18 cellular contexts compared by ENCODE assay signal in genomic region chr18:27075828-27076227, GRCh38.
DNase-seq lines count a peak whose midpoint lies in the region; ATAC-seq and TF ChIP-seq lines count a peak whose summit lies in the region.
"Had no signal": no experiment of that assay in that cellular context is flagged by ENCODE, and none has a peak within 500 bp of the region (broad histone marks: within the 10 kb centered on the region; RNA-seq: fewer than 3 reads in every experiment).

No MANE protein-coding gene starts in this region.

- no peak overlapping the region for H3K4me3 ChIP-seq in trophoblast cell (ENCODE audit: low read depth, low read length)
- H3K4me3 ChIP-seq: A549, PC-9, SK-N-MC had no signal

- no peak overlapping the region for H4K5ac ChIP-seq in H9 (ENCODE audit: insufficient read length, low read depth, low read length)

- H3K56ac ChIP-seq in H9 (ENCODE audit: insufficient read length, low read depth, low read length): no peak overlapping the region

- no peak overlapping the region for H2AFZ ChIP-seq in H9 (ENCODE audit: low read length)
- H2AFZ ChIP-seq in trophoblast cell (ENCODE audit: insufficient read depth, low read length, poor library complexity): no peak overlapping the region
- H2AFZ ChIP-seq: PC-9 had no signal

- H3K27me3 Mint-ChIP-seq in H9 (ENCODE audit: low read depth) (no peaks in the 10 kb centered on the region), T-helper 17 cell (no peaks in the 10 kb centered on the region)
- H3K27me3 Mint-ChIP-seq: IgD-negative memory B cell had no signal

- H4K12ac ChIP-seq in trophoblast cell (ENCODE audit: low read depth, low read length): no peak overlapping the region

- H2BK15ac ChIP-seq in H9 (ENCODE audit: low read depth, low read length): no peak overlapping the region

- no peak overlapping the region for H2BK20ac ChIP-seq in H9 (ENCODE audit: low read depth, low read length, poor library complexity, severe bottlenecking)

- H4K91ac ChIP-seq in H9 (ENCODE audit: insufficient read length, low read depth, low read length) (no peak overlapping the region), trophoblast cell (ENCODE audit: low read depth, low read length) (no peak overlapping the region)

- no peak overlapping the region for H3K4ac ChIP-seq in H9 (ENCODE audit: low read depth, low read length)
- no peak overlapping the region for H3K4ac ChIP-seq in trophoblast cell (ENCODE audit: low read depth, low read length)

- H3K23ac ChIP-seq in H9 (ENCODE audit: insufficient read length, low read depth, low read length) (no peak overlapping the region), trophoblast cell (ENCODE audit: low read length) (no peak overlapping the region)

- no peaks in the 10 kb centered on the region for H4K20me1 ChIP-seq in H9 (ENCODE audit: control insufficient read depth, insufficient read depth, insufficient read length)

- H2BK5ac ChIP-seq in H9 (ENCODE audit: insufficient read length, low read length): no peak overlapping the region
- no peak overlapping the region for H2BK5ac ChIP-seq in trophoblast cell (ENCODE audit: low read depth, low read length, poor library complexity)

- H3K4me1 Mint-ChIP-seq in H9 (peaks cover 0 to 2% of the 10 kb centered on the region in 2 experiments; a peak in 1 of 4 replicates), T-helper 17 cell (no peaks in the 10 kb centered on the region)

- H3K27me3 ChIP-seq in H9 (ENCODE audit: insufficient read depth, low read length) (no peaks in the 10 kb centered on the region), trophoblast cell (ENCODE audit: insufficient read depth, low read length) (no peaks in the 10 kb centered on the region)

- DNase-seq in NCI-H345 (lab: John Stamatoyannopoulos, UW) (peak; percentile 35), NCI-H345 treated with DMSO at 0.1 percent for 48 hours (lab: John Stamatoyannopoulos, UW; ENCODE audit: unreplicated experiment) (no peak), NCI-H1417 treated with DMSO at 0.1 percent for 48 hours (lab: John Stamatoyannopoulos, UW) (peak; percentile 71), NCI-H510A treated with DMSO at 0.1 percent for 48 hours (lab: John Stamatoyannopoulos, UW) (peak; percentile 35), left kidney (ENCODE audit: low read depth, low spot score) (peak; percentile 87), H9 (no peak), trophoblast cell (no peak), T-helper 17 cell (no peak)
- DNase-seq: Caco-2, DMS79 treated with DMSO at 0.1 percent for 48 hours, NCI-H524 treated with DMSO at 0.1 percent for 48 hours, PC-9 had no signal

- H3K23me2 ChIP-seq in H9 (ENCODE audit: insufficient read length, low read depth, low read length, poor library complexity, severe bottlenecking): no peaks in the 10 kb centered on the region

- H3K79me2 ChIP-seq in H9 (ENCODE audit: insufficient read depth, low read length) (no peaks in the 10 kb centered on the region), trophoblast cell (ENCODE audit: control insufficient read depth, insufficient read depth, low read length, poor library complexity) (no peaks in the 10 kb centered on the region)

- H3K14ac ChIP-seq in H9 (ENCODE audit: insufficient read depth, low read length) (no peak overlapping the region), trophoblast cell (ENCODE audit: low read length) (no peak overlapping the region)

- no peak overlapping the region for H3K27ac Mint-ChIP-seq in H9
- no peak overlapping the region for H3K27ac Mint-ChIP-seq in T-helper 17 cell
- H3K27ac Mint-ChIP-seq: IgD-negative memory B cell; T-helper 1 cell treated with Interleukin-12 subunit alpha and Interleukin-12 subunit beta and Interleukin-4 antibody, amounts not matched to agents 30 μg/mL and 1 μg/mL, for 36 hours had no signal

- H3K36me3 Mint-ChIP-seq in H9 (ENCODE audit: insufficient read depth in 1 of 3, low read depth in 3 of 3) (no peaks in the 10 kb centered on the region), T-helper 17 cell (ENCODE audit: low read depth) (no peaks in the 10 kb centered on the region)
- H3K36me3 Mint-ChIP-seq: IgD-negative memory B cell had no signal

- no peak for TF ChIP-seq CTCF in H9 (conservative IDR thresholded peaks at IDR 0.05)

- no peak overlapping the region for H2BK120ac ChIP-seq in H9 (ENCODE audit: low read depth, low read length, poor library complexity, severe bottlenecking)
- no peak overlapping the region for H2BK120ac ChIP-seq in trophoblast cell (ENCODE audit: insufficient read depth, low read length, poor library complexity)

- H2BK12ac ChIP-seq in H9 (ENCODE audit: insufficient read length, low read depth, low read length) (no peak overlapping the region), trophoblast cell (ENCODE audit: low read length) (no peak overlapping the region)

- no peak for ATAC-seq in T-helper 17 cell
- ATAC-seq: A549, HCT116 had no signal

- no peak overlapping the region for H4K8ac ChIP-seq in H9 (replicated peaks; ENCODE audit: insufficient read length, low read depth, low read length)
- no peak overlapping the region for H4K8ac ChIP-seq in trophoblast cell (ENCODE audit: low read depth, low read length)

- H3K9ac ChIP-seq in H9 (ENCODE audit: extremely low read depth, insufficient read length, low read length) (no peak overlapping the region), trophoblast cell (ENCODE audit: low read length) (no peak overlapping the region)

- H3K27ac ChIP-seq in H9 (ENCODE audit: insufficient read length, low read depth, low read length) (no peak overlapping the region), trophoblast cell (ENCODE audit: low read depth, low read length) (no peak overlapping the region)
- H3K27ac ChIP-seq: A549, C4-2B, PC-9, SK-N-MC had no signal

- H3K4me3 Mint-ChIP-seq in H9: no peak overlapping the region
- H3K4me3 Mint-ChIP-seq in T-helper 17 cell: no peak overlapping the region
- H3K4me3 Mint-ChIP-seq: IgD-negative memory B cell; T-helper 1 cell treated with Interleukin-12 subunit alpha and Interleukin-12 subunit beta and Interleukin-4 antibody, amounts not matched to agents 30 μg/mL and 1 μg/mL, for 36 hours had no signal

- H2AK5ac ChIP-seq in H9 (ENCODE audit: insufficient read length, low read length): no peak overlapping the region
- H2AK5ac ChIP-seq in trophoblast cell (ENCODE audit: low read length): no peak overlapping the region

- no peaks in the 10 kb centered on the region for H3K79me1 ChIP-seq in H9 (ENCODE audit: insufficient read depth, low read depth, low read length, poor library complexity, severe bottlenecking)
- no peaks in the 10 kb centered on the region for H3K79me1 ChIP-seq in trophoblast cell (ENCODE audit: low read length)

- H3K4me2 ChIP-seq in H9 (ENCODE audit: insufficient read depth, insufficient read length, low read length) (no peak overlapping the region), trophoblast cell (ENCODE audit: low read length) (no peak overlapping the region)
- H3K4me2 ChIP-seq: A549, PC-9 had no signal

- no CpG with 5 or more reads among the region's 3 CpGs for WGBS in H9 (ENCODE audit: extremely low coverage, insufficient read length, low lambda C conversion rate)
- WGBS in trophoblast cell (ENCODE audit: extremely low coverage, insufficient coverage, insufficient read length): no CpG with 5 or more reads among the region's 3 CpGs

- H3T11ph ChIP-seq in H9 (ENCODE audit: low read length): no peak overlapping the region

- H3K9me3 ChIP-seq in H9 (ENCODE audit: control insufficient read depth, low read depth, low read length): no peaks in the 10 kb centered on the region
- no peaks in the 10 kb centered on the region for H3K9me3 ChIP-seq in trophoblast cell (ENCODE audit: insufficient read depth, low read depth, low read length)
- H3K9me3 ChIP-seq in T-helper 17 cell (ENCODE audit: control insufficient read depth, low read length, poor library complexity, severe bottlenecking): no peaks in the 10 kb centered on the region
- H3K9me3 ChIP-seq: A549, Caco-2 had no signal

- H3K18ac ChIP-seq in H9 (ENCODE audit: insufficient read length, low read depth, low read length) (no peak overlapping the region), trophoblast cell (ENCODE audit: low read length) (no peak overlapping the region)

- H3K4me1 ChIP-seq in H9 (ENCODE audit: insufficient read depth, low read length) (no peaks in the 10 kb centered on the region; the same call in 1 of the 2 replicates), trophoblast cell (ENCODE audit: control insufficient read depth in 1 of 2, insufficient read depth in 2 of 2, low read length in 2 of 2) (no peaks in the 10 kb centered on the region)
- H3K4me1 ChIP-seq: A549, Caco-2 had no signal

- H3K9me3 Mint-ChIP-seq in H9: no peaks in the 10 kb centered on the region
- H3K9me3 Mint-ChIP-seq: IgD-negative memory B cell had no signal

- no peaks in the 10 kb centered on the region for H3K36me3 ChIP-seq in trophoblast cell (ENCODE audit: control insufficient read depth in 1 of 2, insufficient read depth in 2 of 2, low read length in 2 of 2)

Comparison
In these comparisons a context has a peak if more than half of its experiments do, and no peak if none do; other contexts are left out.
1. DNase-seq: peak in NCI-H345 (single experiment), NCI-H1417 treated with DMSO at 0.1 percent for 48 hours (single experiment), NCI-H510A treated with DMSO at 0.1 percent for 48 hours (single experiment) and left kidney (single experiment); none in NCI-H345 treated with DMSO at 0.1 percent for 48 hours (single experiment), H9 (single experiment), trophoblast cell (0 of 2) and T-helper 17 cell (0 of 3).